In the genomic region with DNA sequence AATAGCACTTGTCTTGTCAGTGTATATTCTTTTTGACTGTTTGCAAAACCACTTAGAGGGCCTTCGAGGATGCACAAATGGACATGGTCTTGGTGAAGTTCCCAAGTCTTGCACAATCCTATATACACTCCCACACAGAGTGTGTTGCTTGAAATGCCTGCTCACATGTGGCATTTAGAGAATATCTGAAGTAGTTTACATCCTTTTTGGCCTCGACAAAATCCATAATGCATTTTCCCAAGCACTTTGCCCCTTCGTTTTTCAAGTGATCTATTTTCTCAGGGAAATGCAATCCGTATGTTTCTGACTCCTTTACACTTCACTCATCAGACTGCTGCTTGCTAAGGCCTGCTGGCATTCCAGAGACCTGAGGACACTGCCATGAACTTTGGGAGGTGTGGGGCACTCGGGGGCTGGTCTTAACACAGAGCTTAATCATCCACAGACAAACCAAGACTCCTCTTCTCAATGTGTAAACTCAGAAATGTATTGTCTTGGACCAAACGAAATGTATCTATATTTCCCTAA, we compare ENCODE assay signal across 1 cellular context.
A peak's percentile ranks its signal among the peaks of the same experiment; 100 is the strongest.
TF ChIP-seq lines count a peak whose summit lies in the region.

No MANE protein-coding gene starts in this region.

TF ChIP-seq in HEK293, 187 proteins besides CTCF, POLR2A, EP300 and RAD21 (continued from another document):
- TF ChIP-seq, protein P1, sequence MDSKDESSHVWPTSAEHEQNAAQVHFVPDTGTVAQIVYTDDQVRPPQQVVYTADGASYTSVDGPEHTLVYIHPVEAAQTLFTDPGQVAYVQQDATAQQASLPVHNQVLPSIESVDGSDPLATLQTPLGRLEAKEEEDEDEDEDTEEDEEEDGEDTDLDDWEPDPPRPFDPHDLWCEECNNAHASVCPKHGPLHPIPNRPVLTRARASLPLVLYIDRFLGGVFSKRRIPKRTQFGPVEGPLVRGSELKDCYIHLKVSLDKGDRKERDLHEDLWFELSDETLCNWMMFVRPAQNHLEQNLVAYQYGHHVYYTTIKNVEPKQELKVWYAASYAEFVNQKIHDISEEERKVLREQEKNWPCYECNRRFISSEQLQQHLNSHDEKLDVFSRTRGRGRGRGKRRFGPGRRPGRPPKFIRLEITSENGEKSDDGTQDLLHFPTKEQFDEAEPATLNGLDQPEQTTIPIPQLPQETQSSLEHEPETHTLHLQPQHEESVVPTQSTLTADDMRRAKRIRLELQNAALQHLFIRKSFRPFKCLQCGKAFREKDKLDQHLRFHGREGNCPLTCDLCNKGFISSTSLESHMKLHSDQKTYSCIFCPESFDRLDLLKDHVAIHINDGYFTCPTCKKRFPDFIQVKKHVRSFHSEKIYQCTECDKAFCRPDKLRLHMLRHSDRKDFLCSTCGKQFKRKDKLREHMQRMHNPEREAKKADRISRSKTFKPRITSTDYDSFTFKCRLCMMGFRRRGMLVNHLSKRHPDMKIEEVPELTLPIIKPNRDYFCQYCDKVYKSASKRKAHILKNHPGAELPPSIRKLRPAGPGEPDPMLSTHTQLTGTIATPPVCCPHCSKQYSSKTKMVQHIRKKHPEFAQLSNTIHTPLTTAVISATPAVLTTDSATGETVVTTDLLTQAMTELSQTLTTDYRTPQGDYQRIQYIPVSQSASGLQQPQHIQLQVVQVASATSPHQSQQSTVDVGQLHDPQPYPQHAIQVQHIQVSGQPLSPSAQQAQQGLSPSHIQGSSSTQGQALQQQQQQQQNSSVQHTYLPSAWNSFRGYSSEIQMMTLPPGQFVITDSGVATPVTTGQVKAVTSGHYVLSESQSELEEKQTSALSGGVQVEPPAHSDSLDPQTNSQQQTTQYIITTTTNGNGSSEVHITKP (tag by site-specific recombination; IDR thresholded peaks at IDR 0.05): peak; percentile 64
- TF ChIP-seq ZNF335 (tag by site-specific recombination; conservative IDR thresholded peaks at IDR 0.05) (peak; percentile 80), ZFHX2 (tag by site-specific recombination; conservative IDR thresholded peaks at IDR 0.05) (peak; percentile 49)
TF ChIP-seq in HEK293: peak in this region for 3.
